In the genomic region with DNA sequence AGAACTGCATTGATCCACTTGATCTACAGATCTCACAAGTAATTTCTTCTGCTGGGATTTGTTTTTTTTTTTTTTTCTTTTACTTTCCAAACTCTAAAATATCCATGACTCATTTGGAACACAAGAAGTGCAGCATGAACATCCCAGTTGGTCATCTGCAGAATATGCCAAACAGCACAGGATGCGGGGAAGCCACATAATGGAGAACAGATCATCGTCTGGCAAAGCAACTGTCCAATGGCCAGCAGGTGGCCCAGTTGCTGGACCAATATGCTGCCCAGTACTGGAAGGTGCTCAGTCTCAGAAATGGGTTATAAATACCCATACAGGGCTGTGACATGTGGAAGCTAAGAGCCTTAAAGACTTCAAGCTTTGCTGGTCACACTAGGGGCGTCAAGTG, we compare ENCODE assay signal across 12 cellular contexts.
A peak's percentile ranks its signal among the peaks of the same experiment; 100 is the strongest.
DNase-seq lines count a peak whose midpoint lies in the region; ATAC-seq and TF ChIP-seq lines count a peak whose summit lies in the region.
"Had no signal": no experiment of that assay in that cellular context is flagged by ENCODE, and none has a peak within 500 bp of the region (broad histone marks: within the 10 kb centered on the region; RNA-seq: fewer than 3 reads in every experiment).

No MANE protein-coding gene starts in this region.

- peaks cover 0 to 4% of the 10 kb centered on the region in 2 donors for H3K9me3 Mint-ChIP-seq in stimulated activated naive CD8-positive, alpha-beta T cell treated with anti-CD3 and anti-CD28 coated beads, Interleukin-15, amount 100 ng/mL, for 72 hours

- ATAC-seq in HG03135 (IDR thresholded peaks at IDR 0.05; ENCODE audit: unreplicated experiment) (no peak), GM21619 (IDR thresholded peaks at IDR 0.05; ENCODE audit: unreplicated experiment) (no peak)
- no peak for ATAC-seq in stimulated activated naive CD8-positive, alpha-beta T cell treated with anti-CD3 and anti-CD28 coated beads, Interleukin-15, amount 100 ng/mL, for 72 hours

- H3K27me3 Mint-ChIP-seq in stimulated activated naive CD8-positive, alpha-beta T cell treated with anti-CD3 and anti-CD28 coated beads, Interleukin-15, amount 100 ng/mL, for 72 hours, result no peaks in the 10 kb centered on the region

- no peaks in the 10 kb centered on the region for H3K27me3 ChIP-seq in cardiac muscle cell

- DNase-seq in cardiac muscle cell (ENCODE audit: low read depth in 1 of 2, low spot score in 1 of 2), result peak; percentile 5 to 67
- no peak for DNase-seq in cardiac septum (ENCODE audit: low spot score)
- peak; percentile 85 for DNase-seq in hepatic stellate cell (ENCODE audit: low spot score)
- DNase-seq in GF-D8 (lab: John Stamatoyannopoulos, UW), result no peak
- no peak for DNase-seq in stimulated activated naive CD8-positive, alpha-beta T cell treated with anti-CD3 and anti-CD28 coated beads, Interleukin-15, amount 100 ng/mL, for 72 hours
- DNase-seq: activated T-cell treated with anti-CD3 and anti-CD28 coated beads, Interleukin-2, amount 50 U/mL, for 1 hour; MV-4-11; stimulated activated CD4-positive, alpha-beta T cell treated with anti-CD3 and anti-CD28 coated beads, Interleukin-15, amount 100 ng/mL, for 24 hours had no signal

- no peak overlapping the region for H3K27ac ChIP-seq in cardiac muscle cell

- H3K36me3 ChIP-seq in cardiac muscle cell, result no peaks in the 10 kb centered on the region

- no peaks in the 10 kb centered on the region for H3K9me3 ChIP-seq in cardiac muscle cell (ENCODE audit: low read depth)

- H3K4me1 Mint-ChIP-seq in stimulated activated naive CD8-positive, alpha-beta T cell treated with anti-CD3 and anti-CD28 coated beads, Interleukin-15, amount 100 ng/mL, for 72 hours, result no peaks in the 10 kb centered on the region

- intact Hi-C loops in cardiac septum (cut with DNase I), result no loop called here

- no peak overlapping the region for H3K27ac Mint-ChIP-seq in stimulated activated naive CD8-positive, alpha-beta T cell treated with anti-CD3 and anti-CD28 coated beads, Interleukin-15, amount 100 ng/mL, for 72 hours

- TF ChIP-seq CTCF in cardiac muscle cell (IDR thresholded peaks at IDR 0.05; ENCODE audit: low read depth, low read length) (peak; percentile 47), WI38 (IDR thresholded peaks at IDR 0.05; ENCODE audit: low read depth, low read length) (peak; percentile 56)

- H3K4me3 ChIP-seq in cardiac muscle cell (no peak overlapping the region), WI38 (ENCODE audit: low read depth, low read length) (no peak overlapping the region)
- H3K4me3 ChIP-seq: lung had no signal

- no peaks in the 10 kb centered on the region for H3K4me1 ChIP-seq in cardiac muscle cell (ENCODE audit: low read depth)

- H3K4me3 Mint-ChIP-seq in stimulated activated naive CD8-positive, alpha-beta T cell treated with anti-CD3 and anti-CD28 coated beads, Interleukin-15, amount 100 ng/mL, for 72 hours, result no peak overlapping the region

Comparison
In these comparisons a context has a peak if more than half of its experiments do, and no peak if none do; other contexts are left out.
1. DNase-seq: peak in cardiac muscle cell (2 of 2) and hepatic stellate cell (single experiment); none in cardiac septum (single experiment), GF-D8 (single experiment) and stimulated activated naive CD8-positive, alpha-beta T cell treated with anti-CD3 and anti-CD28 coated beads, Interleukin-15, amount 100 ng/mL, for 72 hours (0 of 2).